In genomic region chr5:133863857-133864585, GRCh38 we compare ENCODE assay signal across 13 cellular contexts.
"Had no signal": no experiment of that assay in that cellular context is flagged by ENCODE, and none has a peak within 500 bp of the region (broad histone marks: within the 10 kb centered on the region; RNA-seq: fewer than 3 reads in every experiment).

No MANE protein-coding gene starts in this region.

- H3K4me1 ChIP-seq: ascending aorta, thyroid gland had no signal

- H3K27ac ChIP-seq: ascending aorta, heart left ventricle, lower lobe of right lung, right lobe of liver, thyroid gland had no signal

- H3K27me3 Mint-ChIP-seq: activated CD4-positive, alpha-beta T cell treated with anti-CD3 and anti-CD28 coated beads, Interleukin-2, amount 10 ng/mL, durations not matched to agents 24 days and 14 days had no signal

- H3K9me3 Mint-ChIP-seq: dendritic cell treated with granulocyte-macrophage colony-stimulating factor and Interleukin-4, amounts not matched to agents 40 ng/mL and 50 ng/mL, for 4 days had no signal

- H3K4me3 ChIP-seq: ascending aorta, heart left ventricle, lower lobe of right lung, right lobe of liver, thyroid gland had no signal

- H3K9me3 ChIP-seq: ascending aorta, heart left ventricle, lower lobe of right lung, right lobe of liver, thyroid gland had no signal

- H3K36me3 ChIP-seq: ascending aorta, heart left ventricle, lower lobe of right lung, right lobe of liver, thyroid gland had no signal

- H3K4me3 Mint-ChIP-seq: activated CD4-positive, alpha-beta T cell treated with anti-CD3 and anti-CD28 coated beads, Interleukin-2, amount 10 ng/mL, durations not matched to agents 24 days and 14 days; dendritic cell treated with granulocyte-macrophage colony-stimulating factor and Interleukin-4, amounts not matched to agents 40 ng/mL and 50 ng/mL, for 4 days had no signal

- ATAC-seq: heart left ventricle, left colon, lower lobe of right lung had no signal

- H3K27me3 ChIP-seq: ascending aorta, heart left ventricle, right lobe of liver, thyroid gland had no signal

- H3K27ac Mint-ChIP-seq: activated CD4-positive, alpha-beta T cell treated with anti-CD3 and anti-CD28 coated beads, Interleukin-2, amount 10 ng/mL, durations not matched to agents 24 days and 14 days; dendritic cell treated with granulocyte-macrophage colony-stimulating factor and Interleukin-4, amounts not matched to agents 40 ng/mL and 50 ng/mL, for 4 days had no signal

- DNase-seq: activated CD4-positive, alpha-beta T cell treated with anti-CD3 and anti-CD28 coated beads, Interleukin-2, amount 10 ng/mL, durations not matched to agents 24 days and 14 days; activated CD4-positive, CD25-positive, alpha-beta regulatory T cell; activated CD8-positive, alpha-beta memory T cell treated with anti-CD3 and anti-CD28 coated beads, Interleukin-2, amount 50 U/mL, for 48 hours; effector memory CD4-positive, alpha-beta T cell; heart left ventricle; left colon; lower lobe of right lung; midbrain; right lobe of liver; stimulated activated CD4-positive, alpha-beta T cell treated with anti-CD3 and anti-CD28 coated beads, Interleukin-1b, Interleukin-23, amount 100 ng/mL, for 48 hours; thyroid gland had no signal
